In the genomic region with DNA sequence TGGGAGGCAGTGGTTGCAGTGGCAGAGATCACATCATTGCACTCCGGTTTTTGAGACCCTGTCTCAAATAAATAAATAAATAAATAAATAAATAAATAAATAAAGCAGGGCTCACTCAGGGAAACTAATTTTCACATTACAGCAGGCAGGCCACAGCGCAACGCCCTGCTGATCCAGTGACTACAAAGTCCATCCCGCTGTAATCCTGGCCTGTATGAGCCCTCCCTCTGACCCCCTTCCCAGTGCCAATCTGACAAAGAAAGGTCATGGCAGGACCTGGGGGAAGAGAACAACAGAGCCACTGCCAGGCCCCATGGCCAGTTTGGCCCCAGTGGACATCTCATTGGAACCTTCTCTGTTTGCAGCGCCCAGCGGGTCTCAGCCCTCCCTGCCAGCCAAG, we compare ENCODE assay signal across 16 cellular contexts.
"Had no signal": no experiment of that assay in that cellular context is flagged by ENCODE, and none has a peak within 500 bp of the region (broad histone marks: within the 10 kb centered on the region; RNA-seq: fewer than 3 reads in every experiment).

No MANE protein-coding gene starts in this region.

- H3K27ac ChIP-seq: epithelial cell of prostate, SJSA1 had no signal

- H3K9me3 ChIP-seq: SJSA1, upper lobe of right lung had no signal

- H3K4me2 ChIP-seq: hepatocyte had no signal

- H3K27ac Mint-ChIP-seq: activated CD8-positive, alpha-beta T cell treated with anti-CD3 and anti-CD28 coated beads, Interleukin-2, amount 10 ng/mL, durations not matched to agents 7 days and 5 days; activated T-helper 1 cell treated with anti-CD3 and anti-CD28 coated beads, Interleukin-12 subunit alpha, Interleukin-12 subunit beta, Interleukin-2, Interleukin-4 antibody, amounts not matched to agents 30 ng/mL and 10 ng/mL and 1 ng/mL, durations not matched to agents 14 hours and 24 hours and 36 hours had no signal

- H3K36me3 ChIP-seq: SJSA1 had no signal

- H3K27me3 ChIP-seq: hepatocyte, SJSA1, upper lobe of right lung had no signal

- H2AFZ ChIP-seq: hepatocyte had no signal

- H3K4me3 ChIP-seq: hepatocyte, lung, SJSA1, upper lobe of right lung had no signal

- H3K27me3 Mint-ChIP-seq: central memory CD8-positive, alpha-beta T cell; effector memory CD8-positive, alpha-beta T cell; natural killer cell treated with Interleukin-12 subunit alpha and Interleukin-12 subunit beta and Interleukin-15 and Interleukin-18, amount 100 ng/mL, for 72 hours had no signal

- FAIRE-seq: small intestine had no signal

- H3K9me3 Mint-ChIP-seq: activated T-helper 1 cell treated with anti-CD3 and anti-CD28 coated beads, Interleukin-12 subunit alpha, Interleukin-12 subunit beta, Interleukin-2, Interleukin-4 antibody, amounts not matched to agents 30 ng/mL and 10 ng/mL and 1 ng/mL, durations not matched to agents 14 hours and 24 hours and 36 hours; central memory CD8-positive, alpha-beta T cell; effector memory CD8-positive, alpha-beta T cell; natural killer cell treated with Interleukin-12 subunit alpha and Interleukin-12 subunit beta and Interleukin-15 and Interleukin-18, amount 100 ng/mL, for 72 hours had no signal

- DNase-seq: activated CD4-positive, alpha-beta T cell treated with anti-CD3 and anti-CD28 coated beads for 1 hour; activated CD8-positive, alpha-beta memory T cell treated with anti-CD3 and anti-CD28 coated beads, Interleukin-2, amount 50 U/mL, for 48 hours; activated CD8-positive, alpha-beta T cell treated with anti-CD3 and anti-CD28 coated beads, Interleukin-2, amount 10 ng/mL, durations not matched to agents 7 days and 5 days; activated naive CD4-positive, alpha-beta T cell treated with Interleukin-2 at 50 U/mL for 16 hours; cortex of kidney; effector memory CD8-positive, alpha-beta T cell; small intestine; SW 1271; upper lobe of right lung had no signal

- ATAC-seq: activated CD8-positive, alpha-beta T cell treated with anti-CD3 and anti-CD28 coated beads, Interleukin-2, amount 10 ng/mL, durations not matched to agents 7 days and 5 days; effector memory CD8-positive, alpha-beta T cell; natural killer cell treated with Interleukin-12 subunit alpha and Interleukin-12 subunit beta and Interleukin-15 and Interleukin-18, amount 100 ng/mL, for 72 hours; upper lobe of right lung had no signal

- H3K4me3 Mint-ChIP-seq: activated CD8-positive, alpha-beta T cell treated with anti-CD3 and anti-CD28 coated beads, Interleukin-2, amount 10 ng/mL, durations not matched to agents 7 days and 5 days; activated T-helper 1 cell treated with anti-CD3 and anti-CD28 coated beads, Interleukin-12 subunit alpha, Interleukin-12 subunit beta, Interleukin-2, Interleukin-4 antibody, amounts not matched to agents 30 ng/mL and 10 ng/mL and 1 ng/mL, durations not matched to agents 14 hours and 24 hours and 36 hours; central memory CD8-positive, alpha-beta T cell; effector memory CD8-positive, alpha-beta T cell; natural killer cell treated with Interleukin-12 subunit alpha and Interleukin-12 subunit beta and Interleukin-15 and Interleukin-18, amount 100 ng/mL, for 72 hours had no signal
